Comparison of ENCODE assay signal across 16 cellular contexts in genomic region chr1:3161130-3161840, GRCh38.
DNase-seq lines count a peak whose midpoint lies in the region; ATAC-seq and TF ChIP-seq lines count a peak whose summit lies in the region.
"Had no signal": no experiment of that assay in that cellular context is flagged by ENCODE, and none has a peak within 500 bp of the region (broad histone marks: within the 10 kb centered on the region; RNA-seq: fewer than 3 reads in every experiment).

No MANE protein-coding gene starts in this region.

- H3K27me3 Mint-ChIP-seq in activated naive CD8-positive, alpha-beta T cell = peaks cover 3% of the 10 kb centered on the region
- H3K27me3 Mint-ChIP-seq in activated naive CD8-positive, alpha-beta T cell treated with anti-CD3 and anti-CD28 coated beads, Interleukin-2, amount 50 U/mL, for 24 hours = peaks cover 13% of the 10 kb centered on the region

- H3K4me1 ChIP-seq in tibial artery = peaks cover 0 to 77% (median 37%) of the 10 kb centered on the region in 4 donors
- H3K4me1 ChIP-seq: Peyer's patch had no signal

- no peaks in the 10 kb centered on the region for H3K9me3 ChIP-seq in tibial artery
- H3K9me3 ChIP-seq: Peyer's patch had no signal

- no peak for TF ChIP-seq CTCF in astrocyte of the spinal cord (IDR thresholded peaks at IDR 0.05; ENCODE audit: low read depth, low read length)
- no peak for TF ChIP-seq CTCF in tibial artery (IDR thresholded peaks at IDR 0.05)

- no peak overlapping the region for H3K27ac Mint-ChIP-seq in activated naive CD8-positive, alpha-beta T cell
- no peak overlapping the region for H3K27ac Mint-ChIP-seq in activated naive CD8-positive, alpha-beta T cell treated with anti-CD3 and anti-CD28 coated beads, Interleukin-2, amount 50 U/mL, for 24 hours

- H3K4me3 ChIP-seq in astrocyte of the spinal cord (ENCODE audit: low read depth, low read length) (no peak overlapping the region), tibial artery (no peak overlapping the region)
- H3K4me3 ChIP-seq: Peyer's patch, smooth muscle cell had no signal

- H3K36me3 Mint-ChIP-seq in activated naive CD8-positive, alpha-beta T cell = no peaks in the 10 kb centered on the region
- no peaks in the 10 kb centered on the region for H3K36me3 Mint-ChIP-seq in activated naive CD8-positive, alpha-beta T cell treated with anti-CD3 and anti-CD28 coated beads, Interleukin-2, amount 50 U/mL, for 24 hours (ENCODE audit: low read depth)

- H3K27me3 ChIP-seq in tibial artery = no peaks in the 10 kb centered on the region
- H3K27me3 ChIP-seq: Peyer's patch had no signal

- intact Hi-C loops in tibial artery (cut with DNase I; ENCODE audit: low total_unique reads) = no loop called here

- H3K36me3 ChIP-seq in tibial artery = no peaks in the 10 kb centered on the region
- H3K36me3 ChIP-seq: Peyer's patch had no signal

- H3K9me3 Mint-ChIP-seq in activated naive CD8-positive, alpha-beta T cell (ENCODE audit: low read depth) = no peaks in the 10 kb centered on the region
- no peaks in the 10 kb centered on the region for H3K9me3 Mint-ChIP-seq in activated naive CD8-positive, alpha-beta T cell treated with anti-CD3 and anti-CD28 coated beads, Interleukin-2, amount 50 U/mL, for 24 hours

- peak overlapping the region; percentile 56 for H3K4me3 Mint-ChIP-seq in activated naive CD8-positive, alpha-beta T cell
- no peak overlapping the region for H3K4me3 Mint-ChIP-seq in activated naive CD8-positive, alpha-beta T cell treated with anti-CD3 and anti-CD28 coated beads, Interleukin-2, amount 50 U/mL, for 24 hours

- no peak for DNase-seq in activated naive CD8-positive, alpha-beta T cell treated with anti-CD3 and anti-CD28 coated beads, Interleukin-2, amount 50 U/mL, for 24 hours
- DNase-seq in astrocyte of the spinal cord (ENCODE audit: low read depth, low spot score) = peak; percentile 8
- DNase-seq in midbrain (lab: John Stamatoyannopoulos, UW) = peak; percentile 77
- DNase-seq in tibial artery = no peak
- DNase-seq in DMS79 treated with DMSO at 0.1 percent for 48 hours (lab: John Stamatoyannopoulos, UW) = no peak
- DNase-seq in NOMO-1 treated with DMSO at 0.1 percent for 48 hours (lab: John Stamatoyannopoulos, UW; ENCODE audit: unreplicated experiment) = no peak
- no peak for DNase-seq in iPS-NIHi7 (ENCODE audit: extremely low spot score)
- DNase-seq: activated CD4-positive, alpha-beta T cell treated with anti-CD3 and anti-CD28 coated beads for 4 hours; activated effector memory CD4-positive, alpha-beta T cell treated with Interleukin-2 at 50 U/mL for 16 hours; Karpas-422; mammary epithelial cell; NCI-H1436 treated with DMSO at 0.1 percent for 48 hours; NCI-H510A treated with DMSO at 0.1 percent for 48 hours; Peyer's patch had no signal

- ATAC-seq in activated naive CD8-positive, alpha-beta T cell treated with anti-CD3 and anti-CD28 coated beads, Interleukin-2, amount 50 U/mL, for 24 hours = no peak

- H3K27ac ChIP-seq in tibial artery = peak overlapping the region; percentile 52
- H3K27ac ChIP-seq: Peyer's patch had no signal

- peaks cover 6% of the 10 kb centered on the region for H3K4me1 Mint-ChIP-seq in activated naive CD8-positive, alpha-beta T cell (ENCODE audit: low read depth)
- peaks cover 6% of the 10 kb centered on the region for H3K4me1 Mint-ChIP-seq in activated naive CD8-positive, alpha-beta T cell treated with anti-CD3 and anti-CD28 coated beads, Interleukin-2, amount 50 U/mL, for 24 hours

- in situ Hi-C loops in astrocyte of the spinal cord (cut with HindIII; ENCODE audit: low sequenced_read_pairs) = no loop called here

Comparison
In these comparisons a context has a peak if more than half of its experiments do, and no peak if none do; other contexts are left out.
1. DNase-seq: peak in astrocyte of the spinal cord (single experiment) and midbrain (single experiment); none in activated naive CD8-positive, alpha-beta T cell treated with anti-CD3 and anti-CD28 coated beads, Interleukin-2, amount 50 U/mL, for 24 hours (single experiment), tibial artery (0 of 2), DMS79 treated with DMSO at 0.1 percent for 48 hours (single experiment), NOMO-1 treated with DMSO at 0.1 percent for 48 hours (single experiment) and iPS-NIHi7 (single experiment).